In the genomic region with DNA sequence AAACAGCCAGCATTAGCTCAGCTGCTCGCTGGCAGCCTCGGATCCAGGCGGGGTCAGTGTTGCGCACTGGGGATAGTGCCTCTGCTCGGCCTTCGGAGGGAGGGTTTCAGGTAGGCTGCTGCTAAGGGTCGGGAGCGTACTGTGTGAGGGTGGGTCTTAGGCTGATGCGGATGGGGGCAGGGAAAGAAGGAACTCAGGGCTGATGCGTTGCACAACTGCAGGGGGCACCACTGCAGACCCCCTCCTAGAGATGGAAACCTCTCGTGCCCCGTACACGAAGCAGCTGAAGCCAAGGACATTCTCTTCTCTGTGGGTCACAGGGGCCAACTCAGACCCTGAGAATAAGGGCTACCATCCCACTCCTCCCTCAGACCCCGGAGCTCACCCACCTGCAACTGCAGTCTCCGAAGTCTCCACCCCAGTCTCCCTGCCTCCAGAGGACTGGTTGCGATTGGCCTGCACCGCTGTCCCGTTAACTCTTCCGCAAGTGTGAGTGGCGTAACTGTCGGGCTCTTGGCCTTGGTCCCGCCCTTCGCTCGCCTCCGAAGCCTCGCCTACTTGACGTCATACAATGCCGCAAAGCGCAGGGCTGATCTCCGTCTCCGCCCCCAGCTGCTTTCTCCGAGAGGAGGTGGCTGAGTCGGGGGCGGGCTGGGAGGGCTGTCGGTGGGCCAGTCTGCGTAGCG, we compare ENCODE assay signal across 1 cellular context.
TF ChIP-seq lines count a peak whose summit lies in the region.

A gene with protein sequence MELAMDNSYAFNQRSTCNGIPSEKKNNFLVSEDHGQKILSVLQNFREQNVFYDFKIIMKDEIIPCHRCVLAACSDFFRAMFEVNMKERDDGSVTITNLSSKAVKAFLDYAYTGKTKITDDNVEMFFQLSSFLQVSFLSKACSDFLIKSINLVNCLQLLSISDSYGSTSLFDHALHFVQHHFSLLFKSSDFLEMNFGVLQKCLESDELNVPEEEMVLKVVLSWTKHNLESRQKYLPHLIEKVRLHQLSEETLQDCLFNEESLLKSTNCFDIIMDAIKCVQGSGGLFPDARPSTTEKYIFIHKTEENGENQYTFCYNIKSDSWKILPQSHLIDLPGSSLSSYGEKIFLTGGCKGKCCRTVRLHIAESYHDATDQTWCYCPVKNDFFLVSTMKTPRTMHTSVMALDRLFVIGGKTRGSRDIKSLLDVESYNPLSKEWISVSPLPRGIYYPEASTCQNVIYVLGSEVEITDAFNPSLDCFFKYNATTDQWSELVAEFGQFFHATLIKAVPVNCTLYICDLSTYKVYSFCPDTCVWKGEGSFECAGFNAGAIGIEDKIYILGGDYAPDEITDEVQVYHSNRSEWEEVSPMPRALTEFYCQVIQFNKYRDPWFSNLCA (minus strand): TSS at position 425 of the 686 bp plus-strand sequence. CDS start 18,250 bp downstream, outside the sequence.

TF ChIP-seq in HCT116, 20 proteins besides CTCF, POLR2A, EP300 and RAD21 (continued from another document):
- TF ChIP-seq TCF7L2 (IDR thresholded peaks at IDR 0.05; ENCODE audit: borderline replicate concordance, extremely low read depth, insufficient read depth, insufficient read length) (no peak), EGR1 (IDR thresholded peaks at IDR 0.05; ENCODE audit: low read depth) (peak; percentile 55; the same call in 1 of the 2 replicates), ZBTB33 (IDR thresholded peaks at IDR 0.05; ENCODE audit: extremely low read depth, insufficient replicate concordance, low read length) (peak; percentile 28)
- TF ChIP-seq, protein P1, sequence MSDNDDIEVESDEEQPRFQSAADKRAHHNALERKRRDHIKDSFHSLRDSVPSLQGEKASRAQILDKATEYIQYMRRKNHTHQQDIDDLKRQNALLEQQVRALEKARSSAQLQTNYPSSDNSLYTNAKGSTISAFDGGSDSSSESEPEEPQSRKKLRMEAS (IDR thresholded peaks at IDR 0.05): peak; percentile 24; the same call in 1 of the 2 replicates
